In the genomic region with DNA sequence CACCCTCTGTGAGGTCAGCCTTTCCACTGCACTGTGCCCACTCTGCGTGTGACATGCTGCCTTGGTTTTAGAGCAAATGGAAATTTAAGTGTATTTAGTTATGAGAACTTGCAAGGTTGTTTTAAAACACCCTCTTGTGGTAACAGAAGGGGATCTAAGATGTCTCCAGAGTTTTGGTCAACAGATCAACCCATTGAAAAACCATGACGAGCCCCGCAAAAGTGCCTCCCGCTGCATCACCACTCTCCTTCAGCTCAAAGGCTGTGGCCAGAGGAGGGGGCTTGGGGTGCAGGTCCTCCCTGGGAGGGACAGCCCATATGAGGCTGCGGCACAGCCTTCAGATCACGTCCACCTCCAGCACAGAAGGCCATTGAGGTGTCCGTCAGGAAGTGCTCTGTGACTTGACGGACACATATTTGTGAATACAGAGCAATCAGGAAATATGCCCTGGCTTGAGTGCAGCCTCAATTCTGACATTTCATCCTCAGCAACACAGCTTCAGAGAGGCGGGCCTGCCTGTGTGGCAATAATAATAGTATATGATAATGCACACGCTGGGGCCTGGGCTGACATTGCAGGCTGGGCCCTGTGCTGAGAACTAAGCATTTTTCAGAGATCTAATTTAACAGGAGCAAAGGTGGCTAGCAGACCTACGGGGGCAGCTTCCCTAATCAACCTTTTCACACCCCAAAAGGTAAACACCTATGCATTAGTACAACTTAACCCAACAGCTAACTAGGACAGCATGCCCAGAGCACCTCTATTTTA, we compare ENCODE assay signal across 21 cellular contexts.
DNase-seq lines count a peak whose midpoint lies in the region; ATAC-seq and TF ChIP-seq lines count a peak whose summit lies in the region.
"Had no signal": no experiment of that assay in that cellular context is flagged by ENCODE, and none has a peak within 500 bp of the region (broad histone marks: within the 10 kb centered on the region; RNA-seq: fewer than 3 reads in every experiment).

No MANE protein-coding gene starts in this region.

- H3K36me3 Mint-ChIP-seq in CD14-positive monocyte (peaks cover 0 to 4% of the 10 kb centered on the region in 2 donors), chondrocyte (ENCODE audit: low read depth) (no peaks in the 10 kb centered on the region)

- H3K4me1 Mint-ChIP-seq in CD14-positive monocyte (peaks cover 41% of the 10 kb centered on the region), chondrocyte (ENCODE audit: low read depth) (peaks cover 8% of the 10 kb centered on the region)

- no peak overlapping the region for H3K4me2 ChIP-seq in Loucy (ENCODE audit: low read depth, low read length, poor library complexity, severe bottlenecking)
- H3K4me2 ChIP-seq: hepatocyte had no signal

- H3K9me3 Mint-ChIP-seq in CD14-positive monocyte (no peaks in the 10 kb centered on the region), chondrocyte (ENCODE audit: low read depth) (no peaks in the 10 kb centered on the region)
- H3K9me3 Mint-ChIP-seq: T-helper 2 cell treated with Interferon-gamma antibody and Interleukin-4, amounts not matched to agents 5 μg/mL and 100 μg/mL, for 36 hours had no signal

- TF ChIP-seq CTCF in CD14-positive monocyte (IDR thresholded peaks at IDR 0.05) (no peak), Loucy (conservative IDR thresholded peaks at IDR 0.05; ENCODE audit: low read length) (peak; percentile 23; the same call in 1 of the 2 replicates), chondrocyte (IDR thresholded peaks at IDR 0.05) (peak; percentile 56)

- H3K27ac Mint-ChIP-seq in CD14-positive monocyte (peak overlapping the region in 6 of 7 donors; percentile 84 to 97 (median 94)), chondrocyte (ENCODE audit: unreplicated experiment) (no peak overlapping the region)
- H3K27ac Mint-ChIP-seq: mesothelial cell of epicardium; T-helper 2 cell treated with Interferon-gamma antibody and Interleukin-4, amounts not matched to agents 5 μg/mL and 100 μg/mL, for 36 hours had no signal

- no peaks in the 10 kb centered on the region for H3F3A ChIP-seq in Loucy (ENCODE audit: low read depth)

- intact Hi-C loops in CD14-positive monocyte (cut with micrococcal nuclease), result no loop called here

- peak overlapping the region in 1 of 2 donors; percentile 49 for H3K4me3 Mint-ChIP-seq in CD14-positive monocyte
- H3K4me3 Mint-ChIP-seq in chondrocyte (ENCODE audit: unreplicated experiment), result no peak overlapping the region
- H3K4me3 Mint-ChIP-seq: mesothelial cell of epicardium; T-helper 2 cell treated with Interferon-gamma antibody and Interleukin-4, amounts not matched to agents 5 μg/mL and 100 μg/mL, for 36 hours had no signal

- H3K9ac ChIP-seq in Loucy (ENCODE audit: low read depth, low read length, poor library complexity, severe bottlenecking), result no peak overlapping the region

- no peaks in the 10 kb centered on the region for H3K9me2 ChIP-seq in Loucy (replicated peaks; ENCODE audit: low read depth, low read length)

- no peaks in the 10 kb centered on the region for H3K9me3 ChIP-seq in Loucy (ENCODE audit: insufficient read depth, low read depth, low read length)
- H3K9me3 ChIP-seq: right lobe of liver had no signal

- no peaks in the 10 kb centered on the region for H3K27me3 Mint-ChIP-seq in CD14-positive monocyte (ENCODE audit: low read depth in 3 of 3)
- H3K27me3 Mint-ChIP-seq in chondrocyte (ENCODE audit: low read depth), result no peaks in the 10 kb centered on the region

- H3K4me1 ChIP-seq in Loucy (ENCODE audit: insufficient read depth, low read length, poor library complexity, severe bottlenecking), result no peaks in the 10 kb centered on the region

- no peaks in the 10 kb centered on the region for H3K36me3 ChIP-seq in Loucy (ENCODE audit: insufficient read depth, low read length)
- H3K36me3 ChIP-seq: right lobe of liver had no signal

- no peaks in the 10 kb centered on the region for H3K27me3 ChIP-seq in Loucy (ENCODE audit: insufficient read depth, low read length, poor library complexity, severe bottlenecking)
- H3K27me3 ChIP-seq: dorsolateral prefrontal cortex, hepatocyte, right lobe of liver had no signal

- no peaks in the 10 kb centered on the region for H4K20me1 ChIP-seq in Loucy (ENCODE audit: insufficient read depth, low read length, poor library complexity, severe bottlenecking)

- H2AFZ ChIP-seq in Loucy (ENCODE audit: low read length), result no peak overlapping the region
- H2AFZ ChIP-seq: hepatocyte had no signal

- no peaks in the 10 kb centered on the region for H3K79me2 ChIP-seq in Loucy (ENCODE audit: insufficient read depth, low read length)
- H3K79me2 ChIP-seq: hepatocyte had no signal

- H3K4me3 ChIP-seq in Loucy (ENCODE audit: low read length, poor library complexity, severe bottlenecking), result no peak overlapping the region
- H3K4me3 ChIP-seq: dorsolateral prefrontal cortex, hepatocyte, right lobe of liver had no signal

- DNase-seq in CD14-positive monocyte (ENCODE audit: low spot score) (no peak), chondrocyte (ENCODE audit: low spot score) (no peak), mesenteric fat pad (ENCODE audit: low spot score) (peak; percentile 82), cortex of kidney (lab: John Stamatoyannopoulos, UW) (no peak), NCI-H1048 (lab: John Stamatoyannopoulos, UW) (no peak)
- DNase-seq: activated CD4-positive, alpha-beta T cell treated with anti-CD3 and anti-CD28 coated beads for 4 hours; activated naive CD4-positive, alpha-beta T cell treated with anti-CD3 and anti-CD28 coated beads, Interleukin-2, amount 50 U/mL, for 16 hours; activated T-cell treated with anti-CD3 and anti-CD28 coated beads for 4 hours; dorsolateral prefrontal cortex; HCEC 1CT; kidney glomerular epithelial cell; NCI-H1105; NCI-H82; Right ventricle myocardium superior; substantia nigra had no signal

- no peak for ATAC-seq in HG03342 (IDR thresholded peaks at IDR 0.05; ENCODE audit: unreplicated experiment)
- ATAC-seq: right lobe of liver had no signal
